ENCODE assay signal across 1 cellular context in genomic region chr16:11915644-11916523, GRCh38.
TF ChIP-seq lines count a peak whose summit lies in the region.

Gene GSPT1 (minus strand): TSS chr16:11915956. CDS start chr16:11915720, 236 bp downstream.

TF ChIP-seq in HEK293, 187 proteins besides CTCF, POLR2A, EP300 and RAD21 (continued from another document and continues in another):
- TF ChIP-seq ZBTB20 (tag by site-specific recombination; IDR thresholded peaks at IDR 0.05): peak; percentile 23; the same call in 1 of the 2 replicates
- peak; percentile 99 for TF ChIP-seq KLF7 (tag by site-specific recombination; IDR thresholded peaks at IDR 0.05; ENCODE audit: borderline replicate concordance)
- TF ChIP-seq ZNF513 (tag by site-specific recombination; IDR thresholded peaks at IDR 0.05): no peak
- TF ChIP-seq FEZF1 (tag by site-specific recombination; IDR thresholded peaks at IDR 0.05): no peak
- peak; percentile 93 for TF ChIP-seq KLF9 (tag by site-specific recombination; IDR thresholded peaks at IDR 0.05; ENCODE audit: low read depth)
- TF ChIP-seq GLI4 (tag by site-specific recombination; IDR thresholded peaks at IDR 0.05): no peak
- TF ChIP-seq SP3 (tag by site-specific recombination; IDR thresholded peaks at IDR 0.05): peak; percentile 99
- TF ChIP-seq ZNF274 (IDR thresholded peaks at IDR 0.05; ENCODE audit: low read length): no peak
- no peak for TF ChIP-seq ZNF274 (tag by site-specific recombination; IDR thresholded peaks at IDR 0.05; ENCODE audit: borderline replicate concordance)
- TF ChIP-seq ZNF548 (tag by site-specific recombination; IDR thresholded peaks at IDR 0.05): no peak
- TF ChIP-seq, protein P1, sequence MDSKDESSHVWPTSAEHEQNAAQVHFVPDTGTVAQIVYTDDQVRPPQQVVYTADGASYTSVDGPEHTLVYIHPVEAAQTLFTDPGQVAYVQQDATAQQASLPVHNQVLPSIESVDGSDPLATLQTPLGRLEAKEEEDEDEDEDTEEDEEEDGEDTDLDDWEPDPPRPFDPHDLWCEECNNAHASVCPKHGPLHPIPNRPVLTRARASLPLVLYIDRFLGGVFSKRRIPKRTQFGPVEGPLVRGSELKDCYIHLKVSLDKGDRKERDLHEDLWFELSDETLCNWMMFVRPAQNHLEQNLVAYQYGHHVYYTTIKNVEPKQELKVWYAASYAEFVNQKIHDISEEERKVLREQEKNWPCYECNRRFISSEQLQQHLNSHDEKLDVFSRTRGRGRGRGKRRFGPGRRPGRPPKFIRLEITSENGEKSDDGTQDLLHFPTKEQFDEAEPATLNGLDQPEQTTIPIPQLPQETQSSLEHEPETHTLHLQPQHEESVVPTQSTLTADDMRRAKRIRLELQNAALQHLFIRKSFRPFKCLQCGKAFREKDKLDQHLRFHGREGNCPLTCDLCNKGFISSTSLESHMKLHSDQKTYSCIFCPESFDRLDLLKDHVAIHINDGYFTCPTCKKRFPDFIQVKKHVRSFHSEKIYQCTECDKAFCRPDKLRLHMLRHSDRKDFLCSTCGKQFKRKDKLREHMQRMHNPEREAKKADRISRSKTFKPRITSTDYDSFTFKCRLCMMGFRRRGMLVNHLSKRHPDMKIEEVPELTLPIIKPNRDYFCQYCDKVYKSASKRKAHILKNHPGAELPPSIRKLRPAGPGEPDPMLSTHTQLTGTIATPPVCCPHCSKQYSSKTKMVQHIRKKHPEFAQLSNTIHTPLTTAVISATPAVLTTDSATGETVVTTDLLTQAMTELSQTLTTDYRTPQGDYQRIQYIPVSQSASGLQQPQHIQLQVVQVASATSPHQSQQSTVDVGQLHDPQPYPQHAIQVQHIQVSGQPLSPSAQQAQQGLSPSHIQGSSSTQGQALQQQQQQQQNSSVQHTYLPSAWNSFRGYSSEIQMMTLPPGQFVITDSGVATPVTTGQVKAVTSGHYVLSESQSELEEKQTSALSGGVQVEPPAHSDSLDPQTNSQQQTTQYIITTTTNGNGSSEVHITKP (tag by site-specific recombination; IDR thresholded peaks at IDR 0.05): peak; percentile 98
- TF ChIP-seq YY2 (tag by site-specific recombination; IDR thresholded peaks at IDR 0.05): peak; percentile 73
- TF ChIP-seq REPIN1 (tag by site-specific recombination; IDR thresholded peaks at IDR 0.05; ENCODE audit: low read depth): 0 out of 2 replicates have a peak, but pooled peaks have one; percentile 12
- TF ChIP-seq, protein P2, sequence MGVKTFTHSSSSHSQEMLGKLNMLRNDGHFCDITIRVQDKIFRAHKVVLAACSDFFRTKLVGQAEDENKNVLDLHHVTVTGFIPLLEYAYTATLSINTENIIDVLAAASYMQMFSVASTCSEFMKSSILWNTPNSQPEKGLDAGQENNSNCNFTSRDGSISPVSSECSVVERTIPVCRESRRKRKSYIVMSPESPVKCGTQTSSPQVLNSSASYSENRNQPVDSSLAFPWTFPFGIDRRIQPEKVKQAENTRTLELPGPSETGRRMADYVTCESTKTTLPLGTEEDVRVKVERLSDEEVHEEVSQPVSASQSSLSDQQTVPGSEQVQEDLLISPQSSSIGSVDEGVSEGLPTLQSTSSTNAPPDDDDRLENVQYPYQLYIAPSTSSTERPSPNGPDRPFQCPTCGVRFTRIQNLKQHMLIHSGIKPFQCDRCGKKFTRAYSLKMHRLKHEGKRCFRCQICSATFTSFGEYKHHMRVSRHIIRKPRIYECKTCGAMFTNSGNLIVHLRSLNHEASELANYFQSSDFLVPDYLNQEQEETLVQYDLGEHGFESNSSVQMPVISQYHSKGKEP (tag by site-specific recombination; IDR thresholded peaks at IDR 0.05): peak; percentile 85
- TF ChIP-seq ZNF292 (tag by site-specific recombination; IDR thresholded peaks at IDR 0.05; ENCODE audit: borderline replicate concordance, low read depth): no peak
- TF ChIP-seq TRIM28 (IDR thresholded peaks at IDR 0.05; ENCODE audit: borderline replicate concordance, low read length): no peak
- TF ChIP-seq ZBTB48 (tag by site-specific recombination; IDR thresholded peaks at IDR 0.05): peak; percentile 72
- TF ChIP-seq ZNF221 (tag by site-specific recombination; IDR thresholded peaks at IDR 0.05; ENCODE audit: borderline replicate concordance): no peak
- peak; percentile 91 for TF ChIP-seq ZNF398 (tag by site-specific recombination; IDR thresholded peaks at IDR 0.05)
- peak; percentile 98 for TF ChIP-seq EGR2 (tag by site-specific recombination; IDR thresholded peaks at IDR 0.05; ENCODE audit: low read depth)
- TF ChIP-seq ATF2 (tag by site-specific recombination; IDR thresholded peaks at IDR 0.05; ENCODE audit: low read depth): no peak
- TF ChIP-seq ZNF558 (tag by site-specific recombination; IDR thresholded peaks at IDR 0.05): no peak
- TF ChIP-seq ZNF248 (tag by site-specific recombination; IDR thresholded peaks at IDR 0.05): no peak
- peak; percentile 95 for TF ChIP-seq ZNF324 (tag by site-specific recombination; IDR thresholded peaks at IDR 0.05)
- TF ChIP-seq ZNF837 (tag by site-specific recombination; IDR thresholded peaks at IDR 0.05): no peak
- no peak for TF ChIP-seq ZNF514 (tag by site-specific recombination; IDR thresholded peaks at IDR 0.05)
- TF ChIP-seq ZNF335 (tag by site-specific recombination; conservative IDR thresholded peaks at IDR 0.05): peak; percentile 90
- peak; percentile 90 for TF ChIP-seq KLF1 (tag by site-specific recombination; IDR thresholded peaks at IDR 0.05)
- peak; percentile 89; the same call in 1 of the 2 replicates for TF ChIP-seq ZNF561 (tag by site-specific recombination; IDR thresholded peaks at IDR 0.05; ENCODE audit: borderline replicate concordance)
- TF ChIP-seq KLF8 (tag by site-specific recombination; IDR thresholded peaks at IDR 0.05): peak; percentile 100
- TF ChIP-seq ZSCAN23 (tag by site-specific recombination; IDR thresholded peaks at IDR 0.05): peak; percentile 25; the same call in 1 of the 2 replicates
- no peak for TF ChIP-seq ZNF521 (tag by site-specific recombination; IDR thresholded peaks at IDR 0.05)
- TF ChIP-seq ZNF747 (tag by site-specific recombination; IDR thresholded peaks at IDR 0.05): no peak
- no peak for TF ChIP-seq ZNF433 (tag by site-specific recombination; IDR thresholded peaks at IDR 0.05; ENCODE audit: low read depth)
- peak; percentile 93 for TF ChIP-seq SP2 (tag by site-specific recombination; IDR thresholded peaks at IDR 0.05)
- TF ChIP-seq, protein P3, sequence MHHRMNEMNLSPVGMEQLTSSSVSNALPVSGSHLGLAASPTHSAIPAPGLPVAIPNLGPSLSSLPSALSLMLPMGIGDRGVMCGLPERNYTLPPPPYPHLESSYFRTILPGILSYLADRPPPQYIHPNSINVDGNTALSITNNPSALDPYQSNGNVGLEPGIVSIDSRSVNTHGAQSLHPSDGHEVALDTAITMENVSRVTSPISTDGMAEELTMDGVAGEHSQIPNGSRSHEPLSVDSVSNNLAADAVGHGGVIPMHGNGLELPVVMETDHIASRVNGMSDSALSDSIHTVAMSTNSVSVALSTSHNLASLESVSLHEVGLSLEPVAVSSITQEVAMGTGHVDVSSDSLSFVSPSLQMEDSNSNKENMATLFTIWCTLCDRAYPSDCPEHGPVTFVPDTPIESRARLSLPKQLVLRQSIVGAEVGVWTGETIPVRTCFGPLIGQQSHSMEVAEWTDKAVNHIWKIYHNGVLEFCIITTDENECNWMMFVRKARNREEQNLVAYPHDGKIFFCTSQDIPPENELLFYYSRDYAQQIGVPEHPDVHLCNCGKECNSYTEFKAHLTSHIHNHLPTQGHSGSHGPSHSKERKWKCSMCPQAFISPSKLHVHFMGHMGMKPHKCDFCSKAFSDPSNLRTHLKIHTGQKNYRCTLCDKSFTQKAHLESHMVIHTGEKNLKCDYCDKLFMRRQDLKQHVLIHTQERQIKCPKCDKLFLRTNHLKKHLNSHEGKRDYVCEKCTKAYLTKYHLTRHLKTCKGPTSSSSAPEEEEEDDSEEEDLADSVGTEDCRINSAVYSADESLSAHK (tag by site-specific recombination; IDR thresholded peaks at IDR 0.05): 0 out of 2 replicates have a peak, but pooled peaks have one; percentile 14
- no peak for TF ChIP-seq ZNF37A (tag by site-specific recombination; IDR thresholded peaks at IDR 0.05)
- peak; percentile 80 for TF ChIP-seq SCRT1 (tag by site-specific recombination; IDR thresholded peaks at IDR 0.05; ENCODE audit: borderline replicate concordance)
- 0 out of 2 replicates have a peak, but pooled peaks have one; percentile 26 for TF ChIP-seq ZNF18 (tag by site-specific recombination; IDR thresholded peaks at IDR 0.05)
- TF ChIP-seq GLIS1 (tag by site-specific recombination; IDR thresholded peaks at IDR 0.05): peak; percentile 97
- no peak for TF ChIP-seq ZNF112 (tag by site-specific recombination; IDR thresholded peaks at IDR 0.05)
- peak; percentile 98 for TF ChIP-seq ZXDB (tag by site-specific recombination; IDR thresholded peaks at IDR 0.05)
- TF ChIP-seq ZNF664 (tag by site-specific recombination; IDR thresholded peaks at IDR 0.05): 0 out of 2 replicates have a peak, but pooled peaks have one; percentile 59
- TF ChIP-seq ZNF626 (tag by site-specific recombination; IDR thresholded peaks at IDR 0.05): no peak
- no peak for TF ChIP-seq ZNF621 (tag by site-specific recombination; IDR thresholded peaks at IDR 0.05)
- peak; percentile 8; the same call in 1 of the 2 replicates for TF ChIP-seq ZNF623 (tag by site-specific recombination; IDR thresholded peaks at IDR 0.05)
- peak; percentile 94 for TF ChIP-seq ZFP69B (tag by site-specific recombination; IDR thresholded peaks at IDR 0.05)
- 0 out of 2 replicates have a peak, but pooled peaks have one; percentile 4 for TF ChIP-seq ZFP3 (tag by site-specific recombination; IDR thresholded peaks at IDR 0.05; ENCODE audit: low read depth)
- no peak for TF ChIP-seq ZNF776 (tag by site-specific recombination; IDR thresholded peaks at IDR 0.05; ENCODE audit: borderline replicate concordance)
- TF ChIP-seq SP7 (tag by site-specific recombination; IDR thresholded peaks at IDR 0.05): peak; percentile 90
- TF ChIP-seq YY1 (tag by site-specific recombination; IDR thresholded peaks at IDR 0.05): peak; percentile 64
- TF ChIP-seq ZNF202 (tag by site-specific recombination; IDR thresholded peaks at IDR 0.05; ENCODE audit: borderline replicate concordance): no peak
- TF ChIP-seq PATZ1 (tag by site-specific recombination; IDR thresholded peaks at IDR 0.05): peak; percentile 99
